In genomic region chr2:65357959-65358294, GRCh38 we compare ENCODE assay signal across 10 cellular contexts.
DNase-seq lines count a peak whose midpoint lies in the region; ATAC-seq and TF ChIP-seq lines count a peak whose summit lies in the region.
"Had no signal": no experiment of that assay in that cellular context is flagged by ENCODE, and none has a peak within 500 bp of the region (broad histone marks: within the 10 kb centered on the region; RNA-seq: fewer than 3 reads in every experiment).

No MANE protein-coding gene starts in this region.

- DNase-seq in activated CD8-positive, alpha-beta memory T cell treated with anti-CD3 and anti-CD28 coated beads, Interleukin-2, amount 10 ng/mL, durations not matched to agents 7 days and 5 days = no peak
- no peak for DNase-seq in activated CD8-positive, alpha-beta memory T cell treated with anti-CD3 and anti-CD28 coated beads for 24 hours
- no peak for DNase-seq in stimulated activated naive B cell treated with anti-CD40 and anti-IgM and Interleukin-4, amounts not matched to agents 10 μg/mL and 1 μg/mL and 100 μg/mL, for 72 hours
- DNase-seq in stimulated activated CD4-positive, alpha-beta T cell treated with anti-CD3 and anti-CD28 coated beads, Interleukin-4, amount 100 ng/mL, for 1 hour = no peak
- DNase-seq in substantia nigra (lab: John Stamatoyannopoulos, UW) (no peak), OCI-M2 (lab: John Stamatoyannopoulos, UW; ENCODE audit: unreplicated experiment) (no peak)
- DNase-seq: stimulated activated CD4-positive, alpha-beta T cell treated with anti-CD3 and anti-CD28 coated beads, Interleukin-4, amount 100 ng/mL, for 24 hours had no signal

- H3K27me3 ChIP-seq in OCI-LY1 (ENCODE audit: insufficient read depth, low read length) = no peaks in the 10 kb centered on the region

- peak overlapping the region; percentile 20; the same call in 1 of the 2 replicates for H3K9ac ChIP-seq in OCI-LY1 (ENCODE audit: low read length)

- H3F3A ChIP-seq in OCI-LY1 (ENCODE audit: insufficient read depth, low read length) = no peaks in the 10 kb centered on the region

- no peaks in the 10 kb centered on the region for H3K9me3 Mint-ChIP-seq in activated CD8-positive, alpha-beta memory T cell treated with anti-CD3 and anti-CD28 coated beads, Interleukin-2, amount 10 ng/mL, durations not matched to agents 7 days and 5 days (ENCODE audit: low read depth)
- H3K9me3 Mint-ChIP-seq in stimulated activated naive B cell treated with anti-CD40 and anti-IgM and Interleukin-4, amounts not matched to agents 10 μg/mL and 1 μg/mL and 100 μg/mL, for 72 hours = no peaks in the 10 kb centered on the region

- CTCF ChIA-PET in activated CD8-positive, alpha-beta memory T cell treated with anti-CD3 and anti-CD28 coated beads, Interleukin-2, amount 10 ng/mL, durations not matched to agents 7 days and 5 days (lab: Charles Lee) = interaction anchor here (1.1 to 1.9 kb wide), 2 partner anchors 36 to 58 kb away, joined by 3 to 4 read pairs; no protein-coding TSS in a partner anchor

- no peaks in the 10 kb centered on the region for H3K9me2 ChIP-seq in OCI-LY1 (ENCODE audit: low read depth, low read length)

- H3K4me3 ChIP-seq in OCI-LY1 (ENCODE audit: low read depth, low read length, poor library complexity, severe bottlenecking) = no peak overlapping the region
- H3K4me3 ChIP-seq: lung had no signal

- no peaks in the 10 kb centered on the region for H3K36me3 ChIP-seq in OCI-LY1 (ENCODE audit: insufficient read depth, low read length)

- H3K27me3 Mint-ChIP-seq in activated CD8-positive, alpha-beta memory T cell treated with anti-CD3 and anti-CD28 coated beads, Interleukin-2, amount 10 ng/mL, durations not matched to agents 7 days and 5 days = peaks cover 21% of the 10 kb centered on the region
- no peaks in the 10 kb centered on the region for H3K27me3 Mint-ChIP-seq in stimulated activated naive B cell treated with anti-CD40 and anti-IgM and Interleukin-4, amounts not matched to agents 10 μg/mL and 1 μg/mL and 100 μg/mL, for 72 hours

- H3K4me1 ChIP-seq in OCI-LY1 (ENCODE audit: insufficient read depth, low read length, severe bottlenecking) = peaks cover 99% of the 10 kb centered on the region

- H4K20me1 ChIP-seq in OCI-LY1 (ENCODE audit: insufficient read depth, low read length) = no peaks in the 10 kb centered on the region

- no peak for ATAC-seq in activated CD8-positive, alpha-beta memory T cell treated with anti-CD3 and anti-CD28 coated beads, Interleukin-2, amount 10 ng/mL, durations not matched to agents 7 days and 5 days
- peak; percentile 72 for ATAC-seq in HG02763 (IDR thresholded peaks at IDR 0.05; ENCODE audit: unreplicated experiment)
- peak; percentile 75 to 83 for ATAC-seq in stimulated activated naive B cell treated with anti-CD40 and anti-IgM and Interleukin-4, amounts not matched to agents 10 μg/mL and 1 μg/mL and 100 μg/mL, for 72 hours (replicated peaks)

- H3K79me2 ChIP-seq in OCI-LY1 (ENCODE audit: insufficient read depth, low read length) = peaks cover 56% of the 10 kb centered on the region

- H3K4me3 Mint-ChIP-seq in activated CD8-positive, alpha-beta memory T cell treated with anti-CD3 and anti-CD28 coated beads, Interleukin-2, amount 10 ng/mL, durations not matched to agents 7 days and 5 days = no peak overlapping the region
- H3K4me3 Mint-ChIP-seq in stimulated activated naive B cell treated with anti-CD40 and anti-IgM and Interleukin-4, amounts not matched to agents 10 μg/mL and 1 μg/mL and 100 μg/mL, for 72 hours = no peak overlapping the region

- H3K27ac ChIP-seq in OCI-LY1 (ENCODE audit: low read depth, low read length, poor library complexity, severe bottlenecking) (peak overlapping the region; percentile 94), substantia nigra (ENCODE audit: low read depth, low read length, poor library complexity, severe bottlenecking) (no peak overlapping the region)

- peaks cover 58% of the 10 kb centered on the region for H3K4me1 Mint-ChIP-seq in activated CD8-positive, alpha-beta memory T cell treated with anti-CD3 and anti-CD28 coated beads, Interleukin-2, amount 10 ng/mL, durations not matched to agents 7 days and 5 days
- peaks cover 16 to 36% of the 10 kb centered on the region in 2 donors for H3K4me1 Mint-ChIP-seq in stimulated activated naive B cell treated with anti-CD40 and anti-IgM and Interleukin-4, amounts not matched to agents 10 μg/mL and 1 μg/mL and 100 μg/mL, for 72 hours

- peak overlapping the region; percentile 43; the same call in 1 of the 2 replicates for H3K4me2 ChIP-seq in OCI-LY1 (ENCODE audit: low read length)

- H3K36me3 Mint-ChIP-seq in activated CD8-positive, alpha-beta memory T cell treated with anti-CD3 and anti-CD28 coated beads, Interleukin-2, amount 10 ng/mL, durations not matched to agents 7 days and 5 days = no peaks in the 10 kb centered on the region
- no peaks in the 10 kb centered on the region for H3K36me3 Mint-ChIP-seq in stimulated activated naive B cell treated with anti-CD40 and anti-IgM and Interleukin-4, amounts not matched to agents 10 μg/mL and 1 μg/mL and 100 μg/mL, for 72 hours

- no peaks in the 10 kb centered on the region for H3K9me3 ChIP-seq in OCI-LY1 (ENCODE audit: low read length)

- peak overlapping the region; percentile 66 for H3K27ac Mint-ChIP-seq in activated CD8-positive, alpha-beta memory T cell treated with anti-CD3 and anti-CD28 coated beads, Interleukin-2, amount 10 ng/mL, durations not matched to agents 7 days and 5 days
- H3K27ac Mint-ChIP-seq in stimulated activated naive B cell treated with anti-CD40 and anti-IgM and Interleukin-4, amounts not matched to agents 10 μg/mL and 1 μg/mL and 100 μg/mL, for 72 hours = no peak overlapping the region

- no peak for TF ChIP-seq CTCF in OCI-LY1 (IDR thresholded peaks at IDR 0.05; ENCODE audit: low read length)

- no peak overlapping the region for H2AFZ ChIP-seq in OCI-LY1 (ENCODE audit: low read length)
